8 cellular contexts compared by ENCODE assay signal in the genomic region with DNA sequence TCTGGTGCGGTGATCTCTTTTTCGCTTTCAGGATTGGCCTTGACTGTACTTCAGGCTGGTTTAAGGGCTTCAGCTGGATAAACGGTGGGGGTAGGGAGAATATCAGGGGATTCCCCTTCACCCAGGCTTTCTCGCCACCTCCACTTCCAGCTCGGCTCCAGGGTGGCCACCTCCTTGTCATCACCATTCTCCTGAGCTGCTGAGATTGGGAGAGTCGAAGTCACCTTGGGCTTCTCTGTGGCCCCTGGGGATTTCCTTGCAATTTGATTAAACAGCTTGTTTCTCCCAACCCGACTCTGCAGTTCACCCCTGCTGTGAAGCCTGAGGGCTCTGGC.
DNase-seq lines count a peak whose midpoint lies in the region; ATAC-seq lines count a peak whose summit lies in the region.

No MANE protein-coding gene starts in this region.

- no peaks in the 10 kb centered on the region for H3K9me3 ChIP-seq in BLaER1 treated with 17β-estradiol and CSF1 and Interleukin-3, amounts not matched to agents 10 nM and 100 nM (replicated peaks in 1 of 11)
- no peaks in the 10 kb centered on the region for H3K9me3 ChIP-seq in mucosa of rectum (ENCODE audit: control insufficient read depth in 2 of 2, low read length in 2 of 2)

- H3K27ac Mint-ChIP-seq in activated naive CD8-positive, alpha-beta T cell, result no peak overlapping the region

- peaks cover 19 to 31% (median 25%) of the 10 kb centered on the region in 10 experiments for H3K4me1 ChIP-seq in BLaER1 treated with 17β-estradiol and CSF1 and Interleukin-3, amounts not matched to agents 10 nM and 100 nM
- H3K4me1 ChIP-seq in mucosa of rectum (ENCODE audit: control insufficient read depth in 2 of 2, insufficient read depth in 2 of 2, low read length in 2 of 2), result peaks cover 22 to 28% of the 10 kb centered on the region in 2 donors

- peak overlapping the region; percentile 56 to 83 (median 72); a peak in 20 of 22 replicates for H3K9ac ChIP-seq in BLaER1 treated with 17β-estradiol and CSF1 and Interleukin-3, amounts not matched to agents 10 nM and 100 nM
- peak overlapping the region in 1 of 2 donors; percentile 79 for H3K9ac ChIP-seq in mucosa of rectum (ENCODE audit: low read depth in 1 of 2, low read length in 2 of 2)

- H3K36me3 ChIP-seq in BLaER1 treated with 17β-estradiol and CSF1 and Interleukin-3, amounts not matched to agents 10 nM and 100 nM, result peaks cover 0 to 5% (median 0%) of the 10 kb centered on the region in 11 experiments; a peak in 2 of 22 replicates
- peaks cover 0 to 4% of the 10 kb centered on the region in 2 donors for H3K36me3 ChIP-seq in mucosa of rectum (ENCODE audit: control insufficient read depth in 2 of 2, insufficient read depth in 2 of 2, low read length in 2 of 2)

- no peaks in the 10 kb centered on the region for H4K20me1 ChIP-seq in BLaER1 treated with 17β-estradiol and CSF1 and Interleukin-3, amounts not matched to agents 10 nM and 100 nM

- no peaks in the 10 kb centered on the region for H3K9me3 Mint-ChIP-seq in activated naive CD8-positive, alpha-beta T cell (ENCODE audit: low read depth)

- H3K27ac ChIP-seq in BLaER1 treated with 17β-estradiol and CSF1 and Interleukin-3, amounts not matched to agents 10 nM and 100 nM, result peak overlapping the region; percentile 34 to 64 (median 54); a peak in 19 of 22 replicates
- peak overlapping the region in 1 of 2 donors; percentile 75 for H3K27ac ChIP-seq in mucosa of rectum (ENCODE audit: low read depth in 2 of 2, low read length in 2 of 2)

- peak; percentile 44 for ATAC-seq in GM21447 (IDR thresholded peaks at IDR 0.05; ENCODE audit: unreplicated experiment)
- ATAC-seq in HG02678 (IDR thresholded peaks at IDR 0.05; ENCODE audit: unreplicated experiment), result no peak
- no peak for ATAC-seq in HG02870 (IDR thresholded peaks at IDR 0.05; ENCODE audit: unreplicated experiment)
- ATAC-seq in HG03457 (IDR thresholded peaks at IDR 0.05; ENCODE audit: unreplicated experiment), result no peak

- H3K4me3 ChIP-seq in BLaER1 treated with 17β-estradiol and CSF1 and Interleukin-3, amounts not matched to agents 10 nM and 100 nM, result peak overlapping the region; percentile 65 to 75 (median 68)
- peak overlapping the region; percentile 67 to 86 for H3K4me3 ChIP-seq in mucosa of rectum (ENCODE audit: low read length in 2 of 2)

- no peaks in the 10 kb centered on the region for H3K36me3 Mint-ChIP-seq in activated naive CD8-positive, alpha-beta T cell

- peaks cover 9% of the 10 kb centered on the region for H3K27me3 Mint-ChIP-seq in activated naive CD8-positive, alpha-beta T cell

- peaks cover 23% of the 10 kb centered on the region for H3K4me1 Mint-ChIP-seq in activated naive CD8-positive, alpha-beta T cell (ENCODE audit: low read depth)

- peak overlapping the region; percentile 89 to 99 (median 93) for H3K4me2 ChIP-seq in BLaER1 treated with 17β-estradiol and CSF1 and Interleukin-3, amounts not matched to agents 10 nM and 100 nM

- peaks cover 11 to 25% (median 19%) of the 10 kb centered on the region in 11 experiments; a peak in 21 of 22 replicates for H3K27me3 ChIP-seq in BLaER1 treated with 17β-estradiol and CSF1 and Interleukin-3, amounts not matched to agents 10 nM and 100 nM
- peaks cover 0 to 2% of the 10 kb centered on the region in 2 donors for H3K27me3 ChIP-seq in mucosa of rectum (ENCODE audit: control insufficient read depth in 2 of 2, insufficient read depth in 2 of 2, low read length in 2 of 2)

- no peak for DNase-seq in NCI-H1930 (lab: John Stamatoyannopoulos, UW)

- H3K4me3 Mint-ChIP-seq in activated naive CD8-positive, alpha-beta T cell, result peak overlapping the region; percentile 85
